ENCODE assay signal across 8 cellular contexts in the genomic region with DNA sequence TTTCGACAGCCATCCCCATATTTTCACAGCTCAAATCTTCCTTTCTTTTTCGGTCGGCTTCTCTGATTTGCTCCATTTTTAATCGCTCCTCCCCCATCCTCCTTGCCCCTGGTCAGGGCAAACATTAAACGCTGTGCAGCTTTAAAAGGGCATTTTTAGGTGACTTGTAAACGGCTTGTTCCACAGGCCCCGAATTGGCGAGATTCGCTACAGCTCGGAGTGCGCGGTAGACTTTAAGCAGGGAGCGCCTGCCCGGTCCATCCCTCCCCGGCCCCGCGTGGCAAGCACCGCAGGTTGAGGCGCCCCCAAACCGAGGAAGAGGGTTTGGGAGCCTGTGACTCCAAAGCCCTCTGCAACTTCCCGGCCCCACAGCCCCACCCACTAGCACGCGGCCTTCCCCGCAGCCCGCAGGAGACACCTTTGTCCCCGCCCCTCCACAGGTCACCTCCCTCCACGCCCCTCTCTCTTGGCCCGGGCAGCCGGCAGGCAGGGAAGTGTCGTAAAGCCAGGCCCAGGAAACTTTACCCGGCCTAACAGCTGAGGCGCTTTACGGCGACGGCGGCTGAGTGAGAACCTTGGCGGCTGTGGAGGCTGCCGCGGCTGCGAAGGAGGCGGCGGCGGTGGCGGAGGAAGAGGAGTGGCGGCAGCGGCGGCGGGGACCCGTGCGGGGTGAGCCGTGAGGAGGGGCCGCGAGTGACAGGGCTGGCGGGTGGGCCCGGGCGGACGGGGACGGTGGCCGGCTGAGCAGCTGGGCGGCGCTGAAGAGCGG. TPM values are rescaled to one million over a fixed set of nuclear protein-coding genes. Genes with fewer than 3 reads are reported as not detected.
DNase-seq lines count a peak whose midpoint lies in the region; ATAC-seq, FAIRE-seq and TF ChIP-seq lines count a peak whose summit lies in the region.

A gene (plus strand): TSS at position 550 of the 769 bp plus-strand sequence. CDS start 372 bp downstream, outside the sequence.

- peak within 1 kb of the TSS; percentile 80 for H3K9ac ChIP-seq in keratinocyte (ENCODE audit: control insufficient read depth, extremely low read depth, insufficient read depth, low read length)

- no peaks in the 10 kb centered on the region for H3K9me3 Mint-ChIP-seq in central memory CD8-positive, alpha-beta T cell

- DNase-seq in AG10803 (ENCODE audit: low read depth) (peak; percentile 93), NCI-H446 (lab: John Stamatoyannopoulos, UW) (peak; percentile 65 to 92), keratinocyte (ENCODE audit: low read depth, low spot score) (peak; percentile 77)
- peak; percentile 85 for DNase-seq in activated CD4-positive, CD25-positive, alpha-beta regulatory T cell treated with anti-CD3 and anti-CD28 coated beads, Interleukin-2, amount 50 U/mL, for 16 hours (ENCODE audit: low read depth, low spot score)
- peak; percentile 75 to 87 for DNase-seq in central memory CD8-positive, alpha-beta T cell (ENCODE audit: low spot score in 2 of 2)
- peak; percentile 84 to 88 (median 86) for DNase-seq in stimulated activated CD4-positive, alpha-beta T cell treated with anti-CD3 and anti-CD28 coated beads, Interleukin-12 subunit alpha, Interleukin-12 subunit beta, amount 100 ng/mL, for 48 hours (ENCODE audit: low read depth in 2 of 3, low spot score in 1 of 3)

- H3K27me3 Mint-ChIP-seq in central memory CD8-positive, alpha-beta T cell: no peaks in the 10 kb centered on the region

- H3K4me3 Mint-ChIP-seq in central memory CD8-positive, alpha-beta T cell: peak within 1 kb of the TSS; percentile 92

- TF ChIP-seq CTCF in AG10803 (conservative IDR thresholded peaks at IDR 0.05; ENCODE audit: low read length) (no peak), keratinocyte (optimal IDR thresholded peaks at IDR 0.05 in 1 of 3, IDR thresholded peaks at IDR 0.05 in 1 of 3, conservative IDR thresholded peaks at IDR 0.05 in 1 of 3; ENCODE audit: extremely low read depth in 1 of 3, insufficient read depth in 2 of 3, low read length in 3 of 3) (peak in 1 of 3 experiments; percentile 5)

- peaks cover 16% of the 10 kb centered on the region for H3K36me3 Mint-ChIP-seq in central memory CD8-positive, alpha-beta T cell (ENCODE audit: insufficient read depth)

- H3K79me2 ChIP-seq in keratinocyte (ENCODE audit: control insufficient read depth, insufficient read depth, low read length): peaks cover 44% of the 10 kb centered on the region

- H3K4me1 ChIP-seq in keratinocyte (ENCODE audit: control insufficient read depth, extremely low read depth, insufficient read depth, low read length): peaks cover 14% of the 10 kb centered on the region

- peaks cover 0 to 7% of the 10 kb centered on the region in 2 experiments for H3K36me3 ChIP-seq in keratinocyte (ENCODE audit: control insufficient read depth in 2 of 2, extremely low read depth in 1 of 2, insufficient read depth in 2 of 2, low read length in 2 of 2)

- dilution Hi-C loops in keratinocyte (cut with MboI; ENCODE audit: extremely low pct_ligation_motif_present, low sequenced_read_pairs): no loop called here

- no peaks in the 10 kb centered on the region for H3K9me3 ChIP-seq in keratinocyte (ENCODE audit: control insufficient read depth, low read depth, low read length)

- ATAC-seq in GM19025 (IDR thresholded peaks at IDR 0.05; ENCODE audit: low read depth, unreplicated experiment) (peak; percentile 75), HG03280 (IDR thresholded peaks at IDR 0.05; ENCODE audit: unreplicated experiment) (peak; percentile 86)
- peak; percentile 80 for ATAC-seq in central memory CD8-positive, alpha-beta T cell (replicated peaks; ENCODE audit: extremely low read depth, poor library complexity, severe bottlenecking)

- H3K27ac ChIP-seq in keratinocyte (ENCODE audit: control insufficient read depth, insufficient read depth, low read length): peak within 1 kb of the TSS; percentile 76

- H3K4me3 ChIP-seq in AG10803 (ENCODE audit: low read length) (peak within 1 kb of the TSS; percentile 77), keratinocyte (ENCODE audit: control insufficient read depth in 2 of 3, extremely low read depth in 1 of 3, insufficient read depth in 2 of 3, low read depth in 1 of 3, low read length in 3 of 3) (peak within 1 kb of the TSS; percentile 71 to 91 (median 80))

- H4K20me1 ChIP-seq in keratinocyte (ENCODE audit: control insufficient read depth, extremely low read depth, insufficient read depth, low read length): no peaks in the 10 kb centered on the region

- no peak for FAIRE-seq in keratinocyte (lab: Jason Lieb, UNC)

- H2AFZ ChIP-seq in keratinocyte (ENCODE audit: control insufficient read depth, low read length): peak within 1 kb of the TSS; percentile 75

- peaks cover 37% of the 10 kb centered on the region for H3K4me1 Mint-ChIP-seq in central memory CD8-positive, alpha-beta T cell

- H3K9me1 ChIP-seq in keratinocyte (ENCODE audit: control insufficient read depth, extremely low read depth, insufficient read depth, low read length): no peaks in the 10 kb centered on the region

- H3K27me3 ChIP-seq in keratinocyte (ENCODE audit: control insufficient read depth, extremely low read depth, insufficient read depth, low read length): no peaks in the 10 kb centered on the region

- peak within 1 kb of the TSS; percentile 97 for H3K4me2 ChIP-seq in keratinocyte (ENCODE audit: control insufficient read depth, extremely low read depth, insufficient read depth, low read depth, low read length)

- peak within 1 kb of the TSS; percentile 91 for H3K27ac Mint-ChIP-seq in central memory CD8-positive, alpha-beta T cell (ENCODE audit: low read depth)

RNA-seq across cellular contexts. Expression of the gene that starts here (rescaled TPM):
- 8.1 to 19.4 TPM (median 13.4 TPM) in 3 replicates for polyA plus RNA-seq in keratinocyte
- 3.8 TPM for polyA plus RNA-seq in keratinocyte (2011; ENCODE audit: low read depth)
- 7.2 and 14.0 TPM in 2 replicates for polyA plus RNA-seq in keratinocyte (2011; cell fraction: cytosol; rRNA removed)
- polyA plus RNA-seq in keratinocyte (2011; cell fraction: nucleus; rRNA removed): 6.0 and 9.1 TPM in 2 replicates
- polyA plus RNA-seq in keratinocyte (2012; ENCODE audit: low replicate concordance): 13.6 and 13.7 TPM in 2 replicates
- 5.2 to 18.2 TPM (median 15.6 TPM) in 3 replicates for polyA minus RNA-seq in keratinocyte
- 9.6 TPM for polyA minus RNA-seq in keratinocyte (2011; cell fraction: cytosol; rRNA and poly(A)+ RNA removed)
- 7.6 and 16.7 TPM in 2 replicates for polyA minus RNA-seq in keratinocyte (2011; cell fraction: nucleus; rRNA and poly(A)+ RNA removed)

Comparison
In these comparisons a context has a peak if more than half of its experiments do, and no peak if none do; other contexts are left out.
1. Peak in every context shown above with its lines: DNase-seq, ATAC-seq, H3K4me3 ChIP-seq and H3K27ac ChIP-seq.